In genomic region chrX:6748595-6748994, GRCh38 we compare ENCODE assay signal across 14 cellular contexts.
"Had no signal": no experiment of that assay in that cellular context is flagged by ENCODE, and none has a peak within 500 bp of the region (broad histone marks: within the 10 kb centered on the region; RNA-seq: fewer than 3 reads in every experiment).

No MANE protein-coding gene starts in this region.

- DNase-seq: activated naive CD4-positive, alpha-beta T cell treated with anti-CD3 and anti-CD28 coated beads, Interleukin-2, amount 50 U/mL, for 16 hours; activated T-cell treated with anti-CD3 and anti-CD28 coated beads, Interleukin-2, amount 50 U/mL, for 1 hour; adrenal gland; effector memory CD8-positive, alpha-beta T cell; kidney; left ventricle myocardium superior; mesendoderm; nephron progenitor cell; stimulated activated CD4-positive, alpha-beta T cell treated with anti-CD3 and anti-CD28 coated beads, Interleukin-2, amount 100 ng/mL, for 24 hours; stimulated activated naive CD4-positive, alpha-beta T cell treated with Interleukin-2 at 50 U/mL for 16 hours; upper lobe of left lung had no signal

- H3K4me1 ChIP-seq: adrenal gland, gastroesophageal sphincter, upper lobe of left lung had no signal

- H3K4me3 ChIP-seq: adrenal gland, gastroesophageal sphincter, upper lobe of left lung had no signal

- ATAC-seq: activated CD4-positive, CD25-positive, alpha-beta regulatory T cell treated with anti-CD3 and anti-CD28 coated beads, Interleukin-2, amount 50 U/mL, for 24 hours; effector memory CD8-positive, alpha-beta T cell; gastroesophageal sphincter; left ventricle myocardium superior; sciatic nerve had no signal

- H3K27ac ChIP-seq: adrenal gland, gastroesophageal sphincter, upper lobe of left lung had no signal

- H3K36me3 ChIP-seq: adrenal gland, gastroesophageal sphincter, upper lobe of left lung had no signal

- H3K27me3 ChIP-seq: adrenal gland, gastroesophageal sphincter, upper lobe of left lung had no signal

- H3K9me3 ChIP-seq: adrenal gland, gastroesophageal sphincter, upper lobe of left lung had no signal

- FAIRE-seq: kidney had no signal
